Comparison of ENCODE assay signal across 28 cellular contexts in genomic region chr12:100900808-100901207, GRCh38.
"Had no signal": no experiment of that assay in that cellular context is flagged by ENCODE, and none has a peak within 500 bp of the region (broad histone marks: within the 10 kb centered on the region; RNA-seq: fewer than 3 reads in every experiment).

No MANE protein-coding gene starts in this region.

- H2AFZ ChIP-seq: hepatocyte had no signal

- H3K79me2 ChIP-seq: hepatocyte had no signal

- H3K27ac Mint-ChIP-seq: dendritic cell treated with granulocyte-macrophage colony-stimulating factor and Interleukin-4, amounts not matched to agents 40 ng/mL and 50 ng/mL, for 4 days; effector memory CD8-positive, alpha-beta T cell; endodermal cell had no signal

- H3K4me3 Mint-ChIP-seq: dendritic cell treated with granulocyte-macrophage colony-stimulating factor and Interleukin-4, amounts not matched to agents 40 ng/mL and 50 ng/mL, for 4 days; effector memory CD8-positive, alpha-beta T cell; endodermal cell had no signal

- H3K36me3 ChIP-seq: colonic mucosa, esophagus muscularis mucosa, esophagus squamous epithelium, gastrocnemius medialis, gastroesophageal sphincter, heart left ventricle, heart right ventricle had no signal

- DNase-seq: colonic mucosa; cortex of kidney; dermis blood vessel endothelial cell; dorsolateral prefrontal cortex; effector CD4-positive, alpha-beta T cell; effector CD8-positive, alpha-beta T cell; effector memory CD4-positive, alpha-beta T cell; effector memory CD8-positive, alpha-beta T cell; endodermal cell; erythroblast; esophagus squamous epithelium; foreskin fibroblast; foreskin keratinocyte; foreskin melanocyte; gastrocnemius medialis; head of caudate nucleus; heart left ventricle; heart right ventricle had no signal

- H3K27me3 Mint-ChIP-seq: dendritic cell treated with granulocyte-macrophage colony-stimulating factor and Interleukin-4, amounts not matched to agents 40 ng/mL and 50 ng/mL, for 4 days; effector memory CD8-positive, alpha-beta T cell had no signal

- FAIRE-seq: colon, endometrium, endothelial cell of umbilical vein, frontal cortex had no signal

- H3K9me3 ChIP-seq: colonic mucosa, esophagus muscularis mucosa, esophagus squamous epithelium, gastrocnemius medialis, gastroesophageal sphincter, heart right ventricle had no signal

- H3K4me2 ChIP-seq: hepatocyte had no signal

- H3K4me1 ChIP-seq: colonic mucosa, esophagus muscularis mucosa, esophagus squamous epithelium, foreskin keratinocyte, gastrocnemius medialis, gastroesophageal sphincter, heart left ventricle, heart right ventricle had no signal

- ATAC-seq: effector memory CD8-positive, alpha-beta T cell; foreskin keratinocyte; gastrocnemius medialis; gastroesophageal sphincter; heart left ventricle; heart right ventricle had no signal

- H3K9me3 Mint-ChIP-seq: endodermal cell had no signal

- H3K27me3 ChIP-seq: colonic mucosa, dorsolateral prefrontal cortex, esophagus muscularis mucosa, esophagus squamous epithelium, foreskin keratinocyte, gastrocnemius medialis, gastroesophageal sphincter, heart left ventricle, heart right ventricle, hepatocyte had no signal

- H3K27ac ChIP-seq: colonic mucosa, coronary artery, dorsolateral prefrontal cortex, epithelial cell of prostate, esophagus muscularis mucosa, esophagus squamous epithelium, foreskin keratinocyte, gastrocnemius medialis, gastroesophageal sphincter, heart left ventricle, heart right ventricle, hepatocyte had no signal

- H3K4me3 ChIP-seq: colonic mucosa, coronary artery, dorsolateral prefrontal cortex, esophagus muscularis mucosa, esophagus squamous epithelium, gastrocnemius medialis, gastroesophageal sphincter, heart left ventricle, heart right ventricle, hepatocyte had no signal
